ENCODE assay signal across 18 cellular contexts in genomic region chr19:55266404-55266803, GRCh38. TPM values are rescaled to one million over a fixed set of nuclear protein-coding genes. Genes with fewer than 3 reads are reported as not detected.
"Had no signal": no experiment of that assay in that cellular context is flagged by ENCODE, and none has a peak within 500 bp of the region (broad histone marks: within the 10 kb centered on the region; RNA-seq: fewer than 3 reads in every experiment).

No MANE protein-coding gene starts in this region.

- H3K27ac Mint-ChIP-seq: activated CD4-positive, alpha-beta memory T cell treated with anti-CD3 and anti-CD28 coated beads, Interleukin-2, amount 10 ng/mL, durations not matched to agents 7 days and 5 days; dendritic cell treated with granulocyte-macrophage colony-stimulating factor and Interleukin-4, amounts not matched to agents 40 ng/mL and 50 ng/mL, for 4 days; neural progenitor cell; T-cell had no signal

- ATAC-seq: pancreas, T-cell had no signal

- H3K36me3 ChIP-seq: breast epithelium, neural progenitor cell, pancreas had no signal

- H3K27ac ChIP-seq: ascending aorta, breast epithelium, epithelial cell of prostate, heart left ventricle, neural progenitor cell, pancreas, thyroid gland, vagina had no signal

- H3K27me3 ChIP-seq: ascending aorta, breast epithelium, heart left ventricle, neural progenitor cell, pancreas, thyroid gland, vagina had no signal

- H3K4me3 ChIP-seq: ascending aorta, breast epithelium, heart left ventricle, neural progenitor cell, pancreas, thyroid gland, vagina had no signal

- H3K27me3 Mint-ChIP-seq: activated CD4-positive, alpha-beta memory T cell treated with anti-CD3 and anti-CD28 coated beads, Interleukin-2, amount 10 ng/mL, durations not matched to agents 7 days and 5 days; dendritic cell treated with granulocyte-macrophage colony-stimulating factor and Interleukin-4, amounts not matched to agents 40 ng/mL and 50 ng/mL, for 4 days; T-cell had no signal

- H3K4me2 ChIP-seq: neural progenitor cell had no signal

- FAIRE-seq: pancreas had no signal

- DNase-seq: activated CD4-positive, alpha-beta memory T cell treated with anti-CD3 and anti-CD28 coated beads, Interleukin-2, amount 10 ng/mL, durations not matched to agents 7 days and 5 days; activated CD4-positive, alpha-beta T cell treated with anti-CD3 and anti-CD28 coated beads for 4 hours; activated naive CD4-positive, alpha-beta T cell; effector memory CD4-positive, alpha-beta T cell; foreskin melanocyte; heart left ventricle; mesendoderm; stimulated activated CD4-positive, alpha-beta T cell treated with anti-CD3 and anti-CD28 coated beads, Interleukin-12 subunit alpha, Interleukin-12 subunit beta, amount 100 ng/mL, for 4 hours; stimulated activated CD4-positive, alpha-beta T cell treated with anti-CD3 and anti-CD28 coated beads, Interleukin-2, amount 100 ng/mL, for 24 hours; T-cell; thyroid gland had no signal

- H3K4me1 Mint-ChIP-seq: neural progenitor cell had no signal

- H2AFZ ChIP-seq: neural progenitor cell had no signal

- H3K4me3 Mint-ChIP-seq: activated CD4-positive, alpha-beta memory T cell treated with anti-CD3 and anti-CD28 coated beads, Interleukin-2, amount 10 ng/mL, durations not matched to agents 7 days and 5 days; dendritic cell treated with granulocyte-macrophage colony-stimulating factor and Interleukin-4, amounts not matched to agents 40 ng/mL and 50 ng/mL, for 4 days; neural progenitor cell; T-cell had no signal

- H3K4me1 ChIP-seq: ascending aorta, breast epithelium, heart left ventricle, neural progenitor cell, pancreas, thyroid gland, vagina had no signal

- H3K9me3 ChIP-seq: ascending aorta, breast epithelium, heart left ventricle, pancreas, thyroid gland, vagina had no signal

- H3K9ac ChIP-seq: neural progenitor cell had no signal

RNA-seq across cellular contexts. Expression of gene TMEM86B, which starts 37.8 kb away (rescaled TPM):
- total RNA-seq: ascending aorta had no signal

RNA-seq across cellular contexts. Expression of gene PTPRH, which starts 57.1 kb away (rescaled TPM):
- total RNA-seq: activated CD4-positive, alpha-beta memory T cell treated with anti-CD3 and anti-CD28 coated beads, Interleukin-2, amount 10 ng/mL, durations not matched to agents 7 days and 5 days had no signal
